In the genomic region with DNA sequence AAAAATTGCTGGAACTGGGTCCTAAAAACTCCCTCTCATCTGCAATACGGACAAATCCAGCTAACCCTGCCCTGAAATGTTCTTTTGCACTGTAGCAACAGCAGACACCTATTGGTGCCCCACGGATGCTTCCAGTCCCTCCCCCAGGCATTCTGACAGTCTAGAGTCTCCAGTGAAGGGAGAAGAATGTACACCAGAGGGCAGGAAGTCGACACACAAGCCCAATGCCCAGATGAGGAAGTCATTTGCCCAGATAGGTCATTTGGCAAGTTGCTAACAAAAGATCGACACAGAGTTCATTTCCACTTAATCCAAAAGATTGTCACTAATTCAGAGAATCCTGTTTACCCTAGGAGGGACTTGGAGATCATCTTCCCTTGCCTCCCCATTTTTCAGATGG, we compare ENCODE assay signal across 9 cellular contexts.
DNase-seq lines count a peak whose midpoint lies in the region; ATAC-seq lines count a peak whose summit lies in the region.
"Had no signal": no experiment of that assay in that cellular context is flagged by ENCODE, and none has a peak within 500 bp of the region (broad histone marks: within the 10 kb centered on the region; RNA-seq: fewer than 3 reads in every experiment).

No MANE protein-coding gene starts in this region.

- H3K4me1 Mint-ChIP-seq in activated CD4-positive, alpha-beta memory T cell treated with anti-CD3 and anti-CD28 coated beads, Interleukin-2, amount 10 ng/mL, durations not matched to agents 7 days and 5 days, result peaks cover 89% of the 10 kb centered on the region
- peaks cover 6 to 79% (median 12%) of the 10 kb centered on the region in 7 donors for H3K4me1 Mint-ChIP-seq in naive thymus-derived CD4-positive, alpha-beta T cell

- intact Hi-C loops in naive thymus-derived CD4-positive, alpha-beta T cell (cut with micrococcal nuclease), result loop anchor here (1.0 to 10.0 kb wide), 7 partner anchors 18 to 722 kb away; no protein-coding TSS in a partner anchor

- peak overlapping the region; percentile 76 for H3K27ac Mint-ChIP-seq in activated CD4-positive, alpha-beta memory T cell treated with anti-CD3 and anti-CD28 coated beads, Interleukin-2, amount 10 ng/mL, durations not matched to agents 7 days and 5 days
- peak overlapping the region in 1 of 9 donors; percentile 68 for H3K27ac Mint-ChIP-seq in naive thymus-derived CD4-positive, alpha-beta T cell

- POLR2A ChIA-PET in activated CD4-positive, alpha-beta memory T cell treated with anti-CD3 and anti-CD28 coated beads, Interleukin-2, amount 10 ng/mL, durations not matched to agents 7 days and 5 days (lab: Charles Lee), result interaction anchor here (1.8 kb wide), 1 partner anchor 294 kb away, joined by 7 read pairs; no protein-coding TSS in a partner anchor
- POLR2A ChIA-PET in naive thymus-derived CD4-positive, alpha-beta T cell (lab: Charles Lee), result no interaction called here

- DNase-seq in DMS153 treated with DMSO at 0.1 percent for 48 hours (lab: John Stamatoyannopoulos, UW; ENCODE audit: unreplicated experiment) (peak; percentile 11), DMS153 (lab: John Stamatoyannopoulos, UW) (no peak), LoVo (ENCODE audit: low spot score) (peak; percentile 16), 8988T (no peak), NCI-H1048 (lab: John Stamatoyannopoulos, UW) (no peak)
- peak; percentile 53 for DNase-seq in activated CD4-positive, alpha-beta memory T cell treated with anti-CD3 and anti-CD28 coated beads, Interleukin-2, amount 10 ng/mL, durations not matched to agents 7 days and 5 days
- DNase-seq in naive thymus-derived CD4-positive, alpha-beta T cell, result peak in 3 of 9 donors; percentile 9 to 23 (median 15)
- DNase-seq: hippocampal formation had no signal

- no peaks in the 10 kb centered on the region for H3K9me3 ChIP-seq in naive thymus-derived CD4-positive, alpha-beta T cell (ENCODE audit: control insufficient read depth in 2 of 3, low read length in 3 of 3)

- no peak overlapping the region for H3K4me3 Mint-ChIP-seq in activated CD4-positive, alpha-beta memory T cell treated with anti-CD3 and anti-CD28 coated beads, Interleukin-2, amount 10 ng/mL, durations not matched to agents 7 days and 5 days
- H3K4me3 Mint-ChIP-seq in naive thymus-derived CD4-positive, alpha-beta T cell, result peak overlapping the region in 1 of 10 donors; percentile 28

- no peak overlapping the region for H3K27ac ChIP-seq in naive thymus-derived CD4-positive, alpha-beta T cell (ENCODE audit: low read depth, low read length)

- CTCF ChIA-PET in activated CD4-positive, alpha-beta memory T cell treated with anti-CD3 and anti-CD28 coated beads, Interleukin-2, amount 10 ng/mL, durations not matched to agents 7 days and 5 days (lab: Charles Lee), result interaction anchor here (1.0 kb wide), 1 partner anchor 39 kb away, joined by 3 read pairs; no protein-coding TSS in a partner anchor
- CTCF ChIA-PET in naive thymus-derived CD4-positive, alpha-beta T cell (lab: Charles Lee), result no interaction called here

- H3K36me3 Mint-ChIP-seq in activated CD4-positive, alpha-beta memory T cell treated with anti-CD3 and anti-CD28 coated beads, Interleukin-2, amount 10 ng/mL, durations not matched to agents 7 days and 5 days (ENCODE audit: low read depth), result peaks cover 11% of the 10 kb centered on the region
- peaks cover 0 to 7% (median 0%) of the 10 kb centered on the region in 5 donors for H3K36me3 Mint-ChIP-seq in naive thymus-derived CD4-positive, alpha-beta T cell

- H3K4me3 ChIP-seq in naive thymus-derived CD4-positive, alpha-beta T cell (ENCODE audit: low read length), result no peak overlapping the region

- H3K36me3 ChIP-seq in naive thymus-derived CD4-positive, alpha-beta T cell (ENCODE audit: control insufficient read depth in 2 of 3, insufficient read depth in 3 of 3, low read length in 3 of 3), result no peaks in the 10 kb centered on the region

- H3K27me3 ChIP-seq in naive thymus-derived CD4-positive, alpha-beta T cell (ENCODE audit: control insufficient read depth in 2 of 2, insufficient read depth in 2 of 2, low read length in 2 of 2), result no peaks in the 10 kb centered on the region

- no peaks in the 10 kb centered on the region for H3K27me3 Mint-ChIP-seq in activated CD4-positive, alpha-beta memory T cell treated with anti-CD3 and anti-CD28 coated beads, Interleukin-2, amount 10 ng/mL, durations not matched to agents 7 days and 5 days
- peaks cover 0 to under 1% (median 0%) of the 10 kb centered on the region in 5 donors for H3K27me3 Mint-ChIP-seq in naive thymus-derived CD4-positive, alpha-beta T cell

- peak; percentile 76 for ATAC-seq in naive thymus-derived CD4-positive, alpha-beta T cell
- ATAC-seq in GM21367 (IDR thresholded peaks at IDR 0.05; ENCODE audit: unreplicated experiment), result no peak

- H3K4me1 ChIP-seq in naive thymus-derived CD4-positive, alpha-beta T cell (ENCODE audit: control insufficient read depth in 2 of 2, insufficient read depth in 2 of 2, low read length in 2 of 2), result peaks cover 0 to 3% of the 10 kb centered on the region in 2 donors

- H3K9me3 Mint-ChIP-seq in activated CD4-positive, alpha-beta memory T cell treated with anti-CD3 and anti-CD28 coated beads, Interleukin-2, amount 10 ng/mL, durations not matched to agents 7 days and 5 days, result peaks cover under 1% of the 10 kb centered on the region
- no peaks in the 10 kb centered on the region for H3K9me3 Mint-ChIP-seq in naive thymus-derived CD4-positive, alpha-beta T cell

Comparison
In these comparisons a context has a peak if more than half of its experiments do, and no peak if none do; other contexts are left out.
1. DNase-seq: peak in DMS153 treated with DMSO at 0.1 percent for 48 hours (single experiment), LoVo (single experiment) and activated CD4-positive, alpha-beta memory T cell treated with anti-CD3 and anti-CD28 coated beads, Interleukin-2, amount 10 ng/mL, durations not matched to agents 7 days and 5 days (single experiment); none in DMS153 (single experiment), 8988T (single experiment) and NCI-H1048 (single experiment).